Comparison of ENCODE assay signal across 1 cellular context in the genomic region with DNA sequence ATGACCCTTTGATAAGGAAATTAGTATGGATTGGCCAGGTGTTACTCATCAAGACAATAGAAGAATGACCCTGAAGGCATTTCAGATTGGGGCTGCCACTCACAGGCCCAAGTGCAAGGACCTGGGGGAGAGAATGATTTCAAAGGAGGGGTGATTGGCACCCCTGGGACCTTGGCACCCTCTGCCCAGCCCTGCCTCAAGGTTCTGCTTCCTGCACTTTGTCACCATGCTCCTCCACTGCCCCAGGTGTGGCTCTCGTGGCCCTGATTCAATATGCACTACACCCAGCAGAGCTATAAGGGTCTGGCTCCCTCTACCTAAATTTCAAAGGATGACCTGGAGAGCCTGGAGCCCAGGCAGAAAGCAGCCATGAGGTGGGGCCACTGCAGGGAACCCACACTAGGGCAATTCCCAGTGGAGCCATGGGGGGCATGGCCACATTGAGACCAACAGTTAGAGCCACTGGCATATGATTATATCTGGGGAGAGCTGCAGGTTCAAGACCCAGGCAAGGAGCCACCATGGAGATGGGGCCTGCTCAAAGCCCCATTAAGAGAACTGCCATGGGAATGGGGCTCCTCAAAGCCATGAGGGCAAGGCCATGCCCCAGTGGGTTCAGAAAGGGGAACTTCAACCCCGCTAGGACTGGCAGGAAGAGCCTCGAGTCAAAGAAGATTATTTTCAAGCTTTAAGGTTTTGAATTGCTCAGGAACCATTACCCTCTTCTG.
TF ChIP-seq lines count a peak whose summit lies in the region.

No MANE protein-coding gene starts in this region.

TF ChIP-seq in GM23338, 12 proteins besides CTCF, POLR2A, EP300 and RAD21:
- TF ChIP-seq, protein P1, sequence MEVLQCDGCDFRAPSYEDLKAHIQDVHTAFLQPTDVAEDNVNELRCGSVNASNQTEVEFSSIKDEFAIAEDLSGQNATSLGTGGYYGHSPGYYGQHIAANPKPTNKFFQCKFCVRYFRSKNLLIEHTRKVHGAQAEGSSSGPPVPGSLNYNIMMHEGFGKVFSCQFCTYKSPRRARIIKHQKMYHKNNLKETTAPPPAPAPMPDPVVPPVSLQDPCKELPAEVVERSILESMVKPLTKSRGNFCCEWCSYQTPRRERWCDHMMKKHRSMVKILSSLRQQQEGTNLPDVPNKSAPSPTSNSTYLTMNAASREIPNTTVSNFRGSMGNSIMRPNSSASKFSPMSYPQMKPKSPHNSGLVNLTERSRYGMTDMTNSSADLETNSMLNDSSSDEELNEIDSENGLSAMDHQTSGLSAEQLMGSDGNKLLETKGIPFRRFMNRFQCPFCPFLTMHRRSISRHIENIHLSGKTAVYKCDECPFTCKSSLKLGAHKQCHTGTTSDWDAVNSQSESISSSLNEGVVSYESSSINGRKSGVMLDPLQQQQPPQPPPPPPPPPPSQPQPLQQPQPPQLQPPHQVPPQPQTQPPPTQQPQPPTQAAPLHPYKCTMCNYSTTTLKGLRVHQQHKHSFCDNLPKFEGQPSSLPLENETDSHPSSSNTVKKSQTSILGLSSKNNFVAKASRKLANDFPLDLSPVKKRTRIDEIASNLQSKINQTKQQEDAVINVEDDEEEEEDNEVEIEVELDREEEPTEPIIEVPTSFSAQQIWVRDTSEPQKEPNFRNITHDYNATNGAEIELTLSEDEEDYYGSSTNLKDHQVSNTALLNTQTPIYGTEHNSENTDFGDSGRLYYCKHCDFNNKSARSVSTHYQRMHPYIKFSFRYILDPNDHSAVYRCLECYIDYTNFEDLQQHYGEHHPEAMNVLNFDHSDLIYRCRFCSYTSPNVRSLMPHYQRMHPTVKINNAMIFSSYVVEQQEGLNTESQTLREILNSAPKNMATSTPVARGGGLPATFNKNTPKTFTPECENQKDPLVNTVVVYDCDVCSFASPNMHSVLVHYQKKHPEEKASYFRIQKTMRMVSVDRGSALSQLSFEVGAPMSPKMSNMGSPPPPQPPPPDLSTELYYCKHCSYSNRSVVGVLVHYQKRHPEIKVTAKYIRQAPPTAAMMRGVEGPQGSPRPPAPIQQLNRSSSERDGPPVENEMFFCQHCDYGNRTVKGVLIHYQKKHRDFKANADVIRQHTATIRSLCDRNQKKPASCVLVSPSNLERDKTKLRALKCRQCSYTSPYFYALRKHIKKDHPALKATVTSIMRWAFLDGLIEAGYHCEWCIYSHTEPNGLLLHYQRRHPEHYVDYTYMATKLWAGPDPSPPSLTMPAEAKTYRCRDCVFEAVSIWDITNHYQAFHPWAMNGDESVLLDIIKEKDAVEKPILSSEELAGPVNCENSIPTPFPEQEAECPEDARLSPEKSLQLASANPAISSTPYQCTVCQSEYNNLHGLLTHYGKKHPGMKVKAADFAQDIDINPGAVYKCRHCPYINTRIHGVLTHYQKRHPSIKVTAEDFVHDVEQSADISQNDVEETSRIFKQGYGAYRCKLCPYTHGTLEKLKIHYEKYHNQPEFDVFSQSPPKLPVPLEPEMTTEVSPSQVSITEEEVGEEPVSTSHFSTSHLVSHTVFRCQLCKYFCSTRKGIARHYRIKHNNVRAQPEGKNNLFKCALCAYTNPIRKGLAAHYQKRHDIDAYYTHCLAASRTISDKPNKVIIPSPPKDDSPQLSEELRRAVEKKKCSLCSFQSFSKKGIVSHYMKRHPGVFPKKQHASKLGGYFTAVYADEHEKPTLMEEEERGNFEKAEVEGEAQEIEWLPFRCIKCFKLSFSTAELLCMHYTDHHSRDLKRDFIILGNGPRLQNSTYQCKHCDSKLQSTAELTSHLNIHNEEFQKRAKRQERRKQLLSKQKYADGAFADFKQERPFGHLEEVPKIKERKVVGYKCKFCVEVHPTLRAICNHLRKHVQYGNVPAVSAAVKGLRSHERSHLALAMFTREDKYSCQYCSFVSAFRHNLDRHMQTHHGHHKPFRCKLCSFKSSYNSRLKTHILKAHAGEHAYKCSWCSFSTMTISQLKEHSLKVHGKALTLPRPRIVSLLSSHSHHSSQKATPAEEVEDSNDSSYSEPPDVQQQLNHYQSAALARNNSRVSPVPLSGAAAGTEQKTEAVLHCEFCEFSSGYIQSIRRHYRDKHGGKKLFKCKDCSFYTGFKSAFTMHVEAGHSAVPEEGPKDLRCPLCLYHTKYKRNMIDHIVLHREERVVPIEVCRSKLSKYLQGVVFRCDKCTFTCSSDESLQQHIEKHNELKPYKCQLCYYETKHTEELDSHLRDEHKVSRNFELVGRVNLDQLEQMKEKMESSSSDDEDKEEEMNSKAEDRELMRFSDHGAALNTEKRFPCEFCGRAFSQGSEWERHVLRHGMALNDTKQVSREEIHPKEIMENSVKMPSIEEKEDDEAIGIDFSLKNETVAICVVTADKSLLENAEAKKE (CRISPR knock-in tag; IDR thresholded peaks at IDR 0.05): no peak
- TF ChIP-seq STAT1 (IDR thresholded peaks at IDR 0.05; ENCODE audit: unreplicated experiment) (no peak), ZNF114 (CRISPR knock-in tag; IDR thresholded peaks at IDR 0.05) (no peak), NANOG (IDR thresholded peaks at IDR 0.05; ENCODE audit: borderline replicate concordance) (no peak), EZH2phosphoT487 (IDR thresholded peaks at IDR 0.05; ENCODE audit: unreplicated experiment) (no peak), CREB1 (CRISPR knock-in tag; IDR thresholded peaks at IDR 0.05; ENCODE audit: low read depth) (no peak), EZH2 (IDR thresholded peaks at IDR 0.05; ENCODE audit: low read depth, unreplicated experiment) (no peak), POLR2AphosphoS5 (IDR thresholded peaks at IDR 0.05; ENCODE audit: low read depth) (no peak), ZNF331 (CRISPR knock-in tag; IDR thresholded peaks at IDR 0.05; ENCODE audit: low read depth) (no peak), JUNB (IDR thresholded peaks at IDR 0.05; ENCODE audit: unreplicated experiment) (no peak)
- TF ChIP-seq, protein P2, sequence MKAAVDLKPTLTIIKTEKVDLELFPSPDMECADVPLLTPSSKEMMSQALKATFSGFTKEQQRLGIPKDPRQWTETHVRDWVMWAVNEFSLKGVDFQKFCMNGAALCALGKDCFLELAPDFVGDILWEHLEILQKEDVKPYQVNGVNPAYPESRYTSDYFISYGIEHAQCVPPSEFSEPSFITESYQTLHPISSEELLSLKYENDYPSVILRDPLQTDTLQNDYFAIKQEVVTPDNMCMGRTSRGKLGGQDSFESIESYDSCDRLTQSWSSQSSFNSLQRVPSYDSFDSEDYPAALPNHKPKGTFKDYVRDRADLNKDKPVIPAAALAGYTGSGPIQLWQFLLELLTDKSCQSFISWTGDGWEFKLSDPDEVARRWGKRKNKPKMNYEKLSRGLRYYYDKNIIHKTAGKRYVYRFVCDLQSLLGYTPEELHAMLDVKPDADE (IDR thresholded peaks at IDR 0.05): no peak
- TF ChIP-seq, protein P3, sequence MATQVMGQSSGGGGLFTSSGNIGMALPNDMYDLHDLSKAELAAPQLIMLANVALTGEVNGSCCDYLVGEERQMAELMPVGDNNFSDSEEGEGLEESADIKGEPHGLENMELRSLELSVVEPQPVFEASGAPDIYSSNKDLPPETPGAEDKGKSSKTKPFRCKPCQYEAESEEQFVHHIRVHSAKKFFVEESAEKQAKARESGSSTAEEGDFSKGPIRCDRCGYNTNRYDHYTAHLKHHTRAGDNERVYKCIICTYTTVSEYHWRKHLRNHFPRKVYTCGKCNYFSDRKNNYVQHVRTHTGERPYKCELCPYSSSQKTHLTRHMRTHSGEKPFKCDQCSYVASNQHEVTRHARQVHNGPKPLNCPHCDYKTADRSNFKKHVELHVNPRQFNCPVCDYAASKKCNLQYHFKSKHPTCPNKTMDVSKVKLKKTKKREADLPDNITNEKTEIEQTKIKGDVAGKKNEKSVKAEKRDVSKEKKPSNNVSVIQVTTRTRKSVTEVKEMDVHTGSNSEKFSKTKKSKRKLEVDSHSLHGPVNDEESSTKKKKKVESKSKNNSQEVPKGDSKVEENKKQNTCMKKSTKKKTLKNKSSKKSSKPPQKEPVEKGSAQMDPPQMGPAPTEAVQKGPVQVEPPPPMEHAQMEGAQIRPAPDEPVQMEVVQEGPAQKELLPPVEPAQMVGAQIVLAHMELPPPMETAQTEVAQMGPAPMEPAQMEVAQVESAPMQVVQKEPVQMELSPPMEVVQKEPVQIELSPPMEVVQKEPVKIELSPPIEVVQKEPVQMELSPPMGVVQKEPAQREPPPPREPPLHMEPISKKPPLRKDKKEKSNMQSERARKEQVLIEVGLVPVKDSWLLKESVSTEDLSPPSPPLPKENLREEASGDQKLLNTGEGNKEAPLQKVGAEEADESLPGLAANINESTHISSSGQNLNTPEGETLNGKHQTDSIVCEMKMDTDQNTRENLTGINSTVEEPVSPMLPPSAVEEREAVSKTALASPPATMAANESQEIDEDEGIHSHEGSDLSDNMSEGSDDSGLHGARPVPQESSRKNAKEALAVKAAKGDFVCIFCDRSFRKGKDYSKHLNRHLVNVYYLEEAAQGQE (IDR thresholded peaks at IDR 0.05; ENCODE audit: unreplicated experiment): no peak
